8 cellular contexts compared by ENCODE assay signal in genomic region chr16:10942352-10943297, GRCh38. TPM values are rescaled to one million over a fixed set of nuclear protein-coding genes. Genes with fewer than 3 reads are reported as not detected.
DNase-seq lines count a peak whose midpoint lies in the region; ATAC-seq and TF ChIP-seq lines count a peak whose summit lies in the region.

TSS of gene DEXI (minus strand) at chr16:10942468. CDS start at chr16:10942005, 463 bp downstream.

- CTCF ChIA-PET in activated CD4-positive, alpha-beta memory T cell treated with anti-CD3 and anti-CD28 coated beads, Interleukin-2, amount 10 ng/mL, durations not matched to agents 7 days and 5 days (lab: Charles Lee) = interaction anchor here (0.9 to 1.4 kb wide), 6 partner anchors 16 to 162 kb away, joined by 3 to 4 read pairs (median 4); partner anchors contain the start of gene CIITA

- H3K36me3 Mint-ChIP-seq in activated CD4-positive, alpha-beta memory T cell treated with anti-CD3 and anti-CD28 coated beads, Interleukin-2, amount 10 ng/mL, durations not matched to agents 7 days and 5 days (ENCODE audit: low read depth) = peaks cover 15% of the 10 kb centered on the region

- H3K4me3 ChIP-seq in duodenal mucosa (ENCODE audit: low read depth in 1 of 2, low read length in 2 of 2) = peak within 1 kb of the TSS; percentile 78 to 89
- H3K4me3 ChIP-seq in lower lobe of right lung = peak within 1 kb of the TSS; percentile 64

- ATAC-seq in GM19351 (IDR thresholded peaks at IDR 0.05; ENCODE audit: unreplicated experiment) = peak; percentile 63
- peak; percentile 60 for ATAC-seq in HG03521 (IDR thresholded peaks at IDR 0.05; ENCODE audit: unreplicated experiment)
- peak; percentile 84 to 88 for ATAC-seq in lower lobe of right lung

- peak within 1 kb of the TSS; percentile 69 to 82 for H3K9ac ChIP-seq in duodenal mucosa (ENCODE audit: low read depth in 1 of 2, low read length in 2 of 2)

- H3K9me3 ChIP-seq in duodenal mucosa (ENCODE audit: control insufficient read depth in 1 of 2, low read length in 2 of 2) = no peaks in the 10 kb centered on the region
- H3K9me3 ChIP-seq in lower lobe of right lung = no peaks in the 10 kb centered on the region

- H3K27ac Mint-ChIP-seq in activated CD4-positive, alpha-beta memory T cell treated with anti-CD3 and anti-CD28 coated beads, Interleukin-2, amount 10 ng/mL, durations not matched to agents 7 days and 5 days = peak within 1 kb of the TSS; percentile 76

- H3K27me3 Mint-ChIP-seq in activated CD4-positive, alpha-beta memory T cell treated with anti-CD3 and anti-CD28 coated beads, Interleukin-2, amount 10 ng/mL, durations not matched to agents 7 days and 5 days = no peaks in the 10 kb centered on the region

- H3K9me3 Mint-ChIP-seq in activated CD4-positive, alpha-beta memory T cell treated with anti-CD3 and anti-CD28 coated beads, Interleukin-2, amount 10 ng/mL, durations not matched to agents 7 days and 5 days = no peaks in the 10 kb centered on the region

- H3K4me1 ChIP-seq in duodenal mucosa (ENCODE audit: control insufficient read depth in 1 of 2, insufficient read depth in 2 of 2, low read length in 2 of 2) (peaks cover 60 to 73% of the 10 kb centered on the region in 2 donors), lower lobe of right lung (peaks cover 75% of the 10 kb centered on the region)

- TF ChIP-seq CTCF in C4-2B (conservative IDR thresholded peaks at IDR 0.05) (no peak), lower lobe of right lung (IDR thresholded peaks at IDR 0.05) (peak; percentile 40)

- DNase-seq in NCI-H774 (lab: John Stamatoyannopoulos, UW) (peak; percentile 90), lower lobe of right lung (peak; percentile 95)
- DNase-seq in activated CD4-positive, alpha-beta memory T cell treated with anti-CD3 and anti-CD28 coated beads, Interleukin-2, amount 10 ng/mL, durations not matched to agents 7 days and 5 days = peak; percentile 96
- peak; percentile 88 to 94 (median 89) for DNase-seq in stimulated activated CD4-positive, alpha-beta T cell treated with anti-CD3 and anti-CD28 coated beads, TNF-alpha, amount 100 ng/mL, for 24 hours (ENCODE audit: low read depth in 3 of 3)

- peak within 1 kb of the TSS; percentile 79 for H3K27ac ChIP-seq in C4-2B
- H3K27ac ChIP-seq in duodenal mucosa (ENCODE audit: low read depth, low read length) = no peak within 1 kb of the TSS
- peak within 1 kb of the TSS; percentile 76 for H3K27ac ChIP-seq in lower lobe of right lung

- H3K36me3 ChIP-seq in duodenal mucosa (ENCODE audit: control insufficient read depth in 1 of 2, insufficient read depth in 2 of 2, low read length in 2 of 2) (no peaks in the 10 kb centered on the region), lower lobe of right lung (no peaks in the 10 kb centered on the region)

- intact Hi-C loops in lower lobe of right lung (cut with DNase I) = no loop called here

- peak within 1 kb of the TSS; percentile 86 for H3K4me3 Mint-ChIP-seq in activated CD4-positive, alpha-beta memory T cell treated with anti-CD3 and anti-CD28 coated beads, Interleukin-2, amount 10 ng/mL, durations not matched to agents 7 days and 5 days

- POLR2A ChIA-PET in activated CD4-positive, alpha-beta memory T cell treated with anti-CD3 and anti-CD28 coated beads, Interleukin-2, amount 10 ng/mL, durations not matched to agents 7 days and 5 days (lab: Charles Lee) = interaction anchor here (0.5 to 3.2 kb wide), 8 partner anchors 8 to 1843 kb away, joined by 3 to 12 read pairs (median 3); partner anchors contain the start of genes CIITA, NUBP1 and TXNDC11

- no peaks in the 10 kb centered on the region for H3K27me3 ChIP-seq in duodenal mucosa (ENCODE audit: control insufficient read depth in 1 of 2, insufficient read depth in 2 of 2, low read length in 2 of 2)
- no peaks in the 10 kb centered on the region for H3K27me3 ChIP-seq in lower lobe of right lung (ENCODE audit: low read depth)

- peaks cover 82% of the 10 kb centered on the region for H3K4me1 Mint-ChIP-seq in activated CD4-positive, alpha-beta memory T cell treated with anti-CD3 and anti-CD28 coated beads, Interleukin-2, amount 10 ng/mL, durations not matched to agents 7 days and 5 days

RNA-seq across cellular contexts. Expression of gene DEXI, which starts in this region (rescaled TPM):
- 10 to 100 TPM; 24.2 to 24.7 TPM for total RNA-seq in activated CD4-positive, alpha-beta memory T cell treated with anti-CD3 and anti-CD28 coated beads, Interleukin-2, amount 10 ng/mL, durations not matched to agents 7 days and 5 days
- 29.9 TPM for total RNA-seq in lower lobe of right lung
